9 cellular contexts compared by ENCODE assay signal in genomic region chr5:91499943-91500531, GRCh38.
A peak's percentile ranks its signal among the peaks of the same experiment; 100 is the strongest.
DNase-seq lines count a peak whose midpoint lies in the region; ATAC-seq and TF ChIP-seq lines count a peak whose summit lies in the region.
"Had no signal": no experiment of that assay in that cellular context is flagged by ENCODE, and none has a peak within 500 bp of the region (broad histone marks: within the 10 kb centered on the region; RNA-seq: fewer than 3 reads in every experiment).

No MANE protein-coding gene starts in this region.

- DNase-seq in COR-L47 (lab: John Stamatoyannopoulos, UW) (peak; percentile 26), SHP77 treated with DMSO at 0.1 percent for 48 hours (lab: John Stamatoyannopoulos, UW) (peak; percentile 37), fibroblast of mammary gland (ENCODE audit: low read depth) (peak; percentile 65), retina (peak; percentile 57), COLO668 (lab: John Stamatoyannopoulos, UW; ENCODE audit: unreplicated experiment) (no peak)

- no peak for TF ChIP-seq EP300 in Ishikawa (IDR thresholded peaks at IDR 0.05; ENCODE audit: borderline replicate concordance)

- peak; percentile 75 for TF ChIP-seq RAD21 in Ishikawa (IDR thresholded peaks at IDR 0.05; ENCODE audit: low read depth)

- ATAC-seq in GM19023 (IDR thresholded peaks at IDR 0.05; ENCODE audit: unreplicated experiment): peak; percentile 59
- ATAC-seq in HG02970 (IDR thresholded peaks at IDR 0.05; ENCODE audit: low FRiP score, unreplicated experiment): no peak

- H3K4me3 ChIP-seq in fibroblast of mammary gland (ENCODE audit: control insufficient read depth, low read depth, low read length): no peak overlapping the region
- H3K4me3 ChIP-seq: skin epidermis had no signal

- TF ChIP-seq CTCF in fibroblast of mammary gland (conservative IDR thresholded peaks at IDR 0.05; ENCODE audit: control insufficient read depth, insufficient read depth, low read depth, low read length): peak; percentile 57

TF ChIP-seq in Ishikawa, 13 proteins besides CTCF, POLR2A, EP300 and RAD21:
- TF ChIP-seq, protein P1, sequence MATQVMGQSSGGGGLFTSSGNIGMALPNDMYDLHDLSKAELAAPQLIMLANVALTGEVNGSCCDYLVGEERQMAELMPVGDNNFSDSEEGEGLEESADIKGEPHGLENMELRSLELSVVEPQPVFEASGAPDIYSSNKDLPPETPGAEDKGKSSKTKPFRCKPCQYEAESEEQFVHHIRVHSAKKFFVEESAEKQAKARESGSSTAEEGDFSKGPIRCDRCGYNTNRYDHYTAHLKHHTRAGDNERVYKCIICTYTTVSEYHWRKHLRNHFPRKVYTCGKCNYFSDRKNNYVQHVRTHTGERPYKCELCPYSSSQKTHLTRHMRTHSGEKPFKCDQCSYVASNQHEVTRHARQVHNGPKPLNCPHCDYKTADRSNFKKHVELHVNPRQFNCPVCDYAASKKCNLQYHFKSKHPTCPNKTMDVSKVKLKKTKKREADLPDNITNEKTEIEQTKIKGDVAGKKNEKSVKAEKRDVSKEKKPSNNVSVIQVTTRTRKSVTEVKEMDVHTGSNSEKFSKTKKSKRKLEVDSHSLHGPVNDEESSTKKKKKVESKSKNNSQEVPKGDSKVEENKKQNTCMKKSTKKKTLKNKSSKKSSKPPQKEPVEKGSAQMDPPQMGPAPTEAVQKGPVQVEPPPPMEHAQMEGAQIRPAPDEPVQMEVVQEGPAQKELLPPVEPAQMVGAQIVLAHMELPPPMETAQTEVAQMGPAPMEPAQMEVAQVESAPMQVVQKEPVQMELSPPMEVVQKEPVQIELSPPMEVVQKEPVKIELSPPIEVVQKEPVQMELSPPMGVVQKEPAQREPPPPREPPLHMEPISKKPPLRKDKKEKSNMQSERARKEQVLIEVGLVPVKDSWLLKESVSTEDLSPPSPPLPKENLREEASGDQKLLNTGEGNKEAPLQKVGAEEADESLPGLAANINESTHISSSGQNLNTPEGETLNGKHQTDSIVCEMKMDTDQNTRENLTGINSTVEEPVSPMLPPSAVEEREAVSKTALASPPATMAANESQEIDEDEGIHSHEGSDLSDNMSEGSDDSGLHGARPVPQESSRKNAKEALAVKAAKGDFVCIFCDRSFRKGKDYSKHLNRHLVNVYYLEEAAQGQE (IDR thresholded peaks at IDR 0.05; ENCODE audit: low read depth): no peak
- TF ChIP-seq, protein P2, sequence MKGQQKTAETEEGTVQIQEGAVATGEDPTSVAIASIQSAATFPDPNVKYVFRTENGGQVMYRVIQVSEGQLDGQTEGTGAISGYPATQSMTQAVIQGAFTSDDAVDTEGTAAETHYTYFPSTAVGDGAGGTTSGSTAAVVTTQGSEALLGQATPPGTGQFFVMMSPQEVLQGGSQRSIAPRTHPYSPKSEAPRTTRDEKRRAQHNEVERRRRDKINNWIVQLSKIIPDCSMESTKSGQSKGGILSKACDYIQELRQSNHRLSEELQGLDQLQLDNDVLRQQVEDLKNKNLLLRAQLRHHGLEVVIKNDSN (IDR thresholded peaks at IDR 0.05): no peak
- TF ChIP-seq TCF12 (IDR thresholded peaks at IDR 0.05; ENCODE audit: low read depth): no peak
- TF ChIP-seq MAX (IDR thresholded peaks at IDR 0.05): no peak
- TF ChIP-seq TEAD4 (IDR thresholded peaks at IDR 0.05): no peak
- no peak for TF ChIP-seq ZBTB7A (IDR thresholded peaks at IDR 0.05; ENCODE audit: low read depth)
- no peak for TF ChIP-seq CREB1 (IDR thresholded peaks at IDR 0.05; ENCODE audit: low read depth)
- no peak for TF ChIP-seq TAF1 (IDR thresholded peaks at IDR 0.05; ENCODE audit: low read depth)
- TF ChIP-seq FOXM1 (IDR thresholded peaks at IDR 0.05; ENCODE audit: borderline replicate concordance, low read depth): no peak
